17 cellular contexts compared by ENCODE assay signal in genomic region chr19:40216777-40217026, GRCh38. TPM values are rescaled to one million over a fixed set of nuclear protein-coding genes. Genes with fewer than 3 reads are reported as not detected.
DNase-seq lines count a peak whose midpoint lies in the region; ATAC-seq, FAIRE-seq and TF ChIP-seq lines count a peak whose summit lies in the region.
"Had no signal": no experiment of that assay in that cellular context is flagged by ENCODE, and none has a peak within 500 bp of the region (broad histone marks: within the 10 kb centered on the region; RNA-seq: fewer than 3 reads in every experiment).

No MANE protein-coding gene starts in this region.

- H4K20me1 ChIP-seq in H9 (ENCODE audit: control insufficient read depth, insufficient read depth, insufficient read length) (no peaks in the 10 kb centered on the region), mammary epithelial cell (ENCODE audit: insufficient read depth, low read length) (no peaks in the 10 kb centered on the region), keratinocyte (ENCODE audit: control insufficient read depth, extremely low read depth, insufficient read depth, low read length) (no peaks in the 10 kb centered on the region)
- H4K20me1 ChIP-seq: BLaER1 had no signal

- no peaks in the 10 kb centered on the region for H3K79me1 ChIP-seq in H9 (ENCODE audit: insufficient read depth, low read depth, low read length, poor library complexity, severe bottlenecking)

- no peak for FAIRE-seq in keratinocyte (lab: Jason Lieb, UNC)
- FAIRE-seq: HTR-8/SVneo, TTC549 had no signal

- no peak overlapping the region for H3K18ac ChIP-seq in H9 (ENCODE audit: insufficient read length, low read depth, low read length)

- H3K27me3 ChIP-seq in Caco-2 (replicated peaks; ENCODE audit: control insufficient read depth, insufficient read depth, low read length) (no peaks in the 10 kb centered on the region), H9 (ENCODE audit: insufficient read depth, low read length) (no peaks in the 10 kb centered on the region; the same call in 1 of the 2 replicates), mammary epithelial cell (ENCODE audit: insufficient read depth, low read length) (no peaks in the 10 kb centered on the region), keratinocyte (ENCODE audit: control insufficient read depth, extremely low read depth, insufficient read depth, low read length) (peaks cover 29% of the 10 kb centered on the region), ovary (peaks cover 5% of the 10 kb centered on the region)

- H3K56ac ChIP-seq in H9 (ENCODE audit: insufficient read length, low read depth, low read length) = no peak overlapping the region

- H3K79me2 ChIP-seq in H9 (ENCODE audit: insufficient read depth, low read length) (no peaks in the 10 kb centered on the region), mammary epithelial cell (ENCODE audit: insufficient read depth, low read length) (no peaks in the 10 kb centered on the region), keratinocyte (ENCODE audit: control insufficient read depth, insufficient read depth, low read length) (no peaks in the 10 kb centered on the region)

- CTCF ChIA-PET in Caco-2 (lab: Charles Lee) = interaction anchor here (1.2 to 2.1 kb wide), 3 partner anchors 13 to 126 kb away, joined by 3 to 7 read pairs (median 3); partner anchors contain the start of gene ZNF780A
- CTCF ChIA-PET in mammary epithelial cell (lab: Charles Lee; ENCODE audit: low non-redundant PET) = no interaction called here

- POLR2A ChIA-PET in Caco-2 (lab: Charles Lee) = interaction anchor here (0.5 to 0.6 kb wide), 2 partner anchors 204 to 781 kb away, joined by 4 to 5 read pairs; partner anchors contain the start of gene RPS16

- no peak overlapping the region for H2BK20ac ChIP-seq in H9 (ENCODE audit: low read depth, low read length, poor library complexity, severe bottlenecking)

- no peaks in the 10 kb centered on the region for H3K4me1 ChIP-seq in Caco-2
- no peaks in the 10 kb centered on the region for H3K4me1 ChIP-seq in H9 (ENCODE audit: insufficient read depth, low read length)
- H3K4me1 ChIP-seq in mammary epithelial cell (ENCODE audit: insufficient read depth, low read length) = peaks cover 16% of the 10 kb centered on the region
- H3K4me1 ChIP-seq in keratinocyte (ENCODE audit: control insufficient read depth, extremely low read depth, insufficient read depth, low read length) = peaks cover 15% of the 10 kb centered on the region
- H3K4me1 ChIP-seq in ovary (ENCODE audit: insufficient read depth) = no peaks in the 10 kb centered on the region
- H3K4me1 ChIP-seq: BLaER1 had no signal

- no peak overlapping the region for H3T11ph ChIP-seq in H9 (ENCODE audit: low read length)

- H3K9me1 ChIP-seq in keratinocyte (ENCODE audit: control insufficient read depth, extremely low read depth, insufficient read depth, low read length) = no peaks in the 10 kb centered on the region

- H3K27me3 Mint-ChIP-seq in Caco-2 (ENCODE audit: insufficient read depth, unreplicated experiment) (no peaks in the 10 kb centered on the region), H9 (ENCODE audit: low read depth) (peaks cover 40% of the 10 kb centered on the region), nephron progenitor cell (ENCODE audit: low read depth, poor library complexity) (peaks cover 72% of the 10 kb centered on the region)

- H3K9ac ChIP-seq in H9 (ENCODE audit: extremely low read depth, insufficient read length, low read length) = no peak overlapping the region
- no peak overlapping the region for H3K9ac ChIP-seq in mammary epithelial cell (ENCODE audit: insufficient read depth, low read length)
- no peak overlapping the region for H3K9ac ChIP-seq in keratinocyte (ENCODE audit: control insufficient read depth, extremely low read depth, insufficient read depth, low read length)
- H3K9ac ChIP-seq: BLaER1 had no signal

- no peak for ATAC-seq in HG02973 (IDR thresholded peaks at IDR 0.05; ENCODE audit: unreplicated experiment)
- ATAC-seq: sciatic nerve had no signal

- H4K91ac ChIP-seq in H9 (ENCODE audit: insufficient read length, low read depth, low read length) = no peak overlapping the region

- no peak for TF ChIP-seq POLR2A in ovary (IDR thresholded peaks at IDR 0.05)

- H2BK15ac ChIP-seq in H9 (ENCODE audit: low read depth, low read length) = no peak overlapping the region

- H3K27ac ChIP-seq in H9 (ENCODE audit: insufficient read length, low read depth, low read length) (no peak overlapping the region), mammary epithelial cell (ENCODE audit: insufficient read depth, low read depth, low read length) (no peak overlapping the region), keratinocyte (ENCODE audit: control insufficient read depth, insufficient read depth, low read length) (no peak overlapping the region), ovary (no peak overlapping the region)
- H3K27ac ChIP-seq: BLaER1 had no signal

- in situ Hi-C loops in mammary epithelial cell (cut with MboI; ENCODE audit: low sequenced_read_pairs in 2 of 2) = no loop called here

- H2BK120ac ChIP-seq in H9 (ENCODE audit: low read depth, low read length, poor library complexity, severe bottlenecking) = no peak overlapping the region

- DNase-seq in Caco-2 (no peak), H9 (no peak), mammary epithelial cell (peak; percentile 9), keratinocyte (ENCODE audit: low read depth, low spot score) (no peak), nephron progenitor cell (no peak), NAMALWA (ENCODE audit: low spot score) (no peak), ovary (no peak)
- DNase-seq: activated naive CD4-positive, alpha-beta T cell treated with Interleukin-2 at 50 U/mL for 16 hours; effector CD4-positive, alpha-beta T cell; stimulated activated CD4-positive, alpha-beta T cell treated with anti-CD3 and anti-CD28 coated beads, Interleukin-4, amount 100 ng/mL, for 1 hour had no signal

- H3K9me3 ChIP-seq in Caco-2 (no peaks in the 10 kb centered on the region), H9 (ENCODE audit: control insufficient read depth, low read depth, low read length) (no peaks in the 10 kb centered on the region), mammary epithelial cell (replicated peaks; ENCODE audit: insufficient read depth, low read length) (no peaks in the 10 kb centered on the region), keratinocyte (ENCODE audit: control insufficient read depth, low read depth, low read length) (no peaks in the 10 kb centered on the region), ovary (no peaks in the 10 kb centered on the region)

- H3K4me3 ChIP-seq in Caco-2 (ENCODE audit: low read depth, low read length) = peak overlapping the region; percentile 32
- H3K4me3 ChIP-seq in mammary epithelial cell (replicated peaks in 1 of 3; ENCODE audit: insufficient read depth in 1 of 3, low read depth in 2 of 3, low read length in 3 of 3) = peak overlapping the region in 2 of 3 experiments; percentile 3 to 31
- H3K4me3 ChIP-seq in keratinocyte (ENCODE audit: control insufficient read depth in 2 of 3, extremely low read depth in 1 of 3, insufficient read depth in 2 of 3, low read depth in 1 of 3, low read length in 3 of 3) = peak overlapping the region in 2 of 3 experiments; percentile 21 to 34
- no peak overlapping the region for H3K4me3 ChIP-seq in ovary
- H3K4me3 ChIP-seq: BLaER1 had no signal

- H3K4me2 ChIP-seq in H9 (ENCODE audit: insufficient read depth, insufficient read length, low read length) (peak overlapping the region; percentile 65), mammary epithelial cell (ENCODE audit: insufficient read depth, low read depth, low read length) (peak overlapping the region; percentile 67), keratinocyte (ENCODE audit: control insufficient read depth, extremely low read depth, insufficient read depth, low read depth, low read length) (peak overlapping the region; percentile 76)
- H3K4me2 ChIP-seq: BLaER1 had no signal

- H2BK5ac ChIP-seq in H9 (ENCODE audit: insufficient read length, low read length) = no peak overlapping the region

- TF ChIP-seq CTCF in Caco-2 (IDR thresholded peaks at IDR 0.05; ENCODE audit: insufficient read depth in 1 of 2, low read depth in 1 of 2, low read length in 1 of 2, severe bottlenecking in 1 of 2, unreplicated experiment in 1 of 2) (no peak), H9 (conservative IDR thresholded peaks at IDR 0.05) (no peak), mammary epithelial cell (conservative IDR thresholded peaks at IDR 0.05 in 1 of 2, IDR thresholded peaks at IDR 0.05 in 1 of 2; ENCODE audit: extremely low read depth in 1 of 2, insufficient read depth in 1 of 2, low read depth in 1 of 2, low read length in 2 of 2) (no peak), keratinocyte (optimal IDR thresholded peaks at IDR 0.05 in 1 of 3, IDR thresholded peaks at IDR 0.05 in 1 of 3, conservative IDR thresholded peaks at IDR 0.05 in 1 of 3; ENCODE audit: extremely low read depth in 1 of 3, insufficient read depth in 2 of 3, low read length in 3 of 3) (no peak), nephron progenitor cell (IDR thresholded peaks at IDR 0.05) (no peak), ovary (IDR thresholded peaks at IDR 0.05) (no peak)

- no peak overlapping the region for H3K4ac ChIP-seq in H9 (ENCODE audit: low read depth, low read length)

- peaks cover 10% of the 10 kb centered on the region for H3K4me1 Mint-ChIP-seq in Caco-2 (ENCODE audit: low read depth, unreplicated experiment)
- peaks cover 10% of the 10 kb centered on the region in 2 experiments for H3K4me1 Mint-ChIP-seq in H9
- no peaks in the 10 kb centered on the region for H3K4me1 Mint-ChIP-seq in nephron progenitor cell
- H3K4me1 Mint-ChIP-seq: neural crest cell had no signal

- intact Hi-C loops in Caco-2 (cut with micrococcal nuclease; ENCODE audit: unreplicated experiment) = no loop called here
- intact Hi-C loops in mammary epithelial cell (cut with micrococcal nuclease) = no loop called here
- intact Hi-C loops in ovary (cut with DNase I) = loop anchor here in 3 of 4 donors (10.0 kb wide), 2 partner anchors 72 to 672 kb away; partner anchors contain the start of gene EID2 (in 1 of the 3)

- H3K9me3 Mint-ChIP-seq in Caco-2 (ENCODE audit: unreplicated experiment) (peaks cover 2% of the 10 kb centered on the region), H9 (no peaks in the 10 kb centered on the region; a peak in 2 of 5 replicates), nephron progenitor cell (no peaks in the 10 kb centered on the region)
- H3K9me3 Mint-ChIP-seq: memory B cell, neural crest cell had no signal

- H2BK12ac ChIP-seq in H9 (ENCODE audit: insufficient read length, low read depth, low read length) = no peak overlapping the region

- dilution Hi-C loops in mammary epithelial cell (cut with HindIII; ENCODE audit: low sequenced_read_pairs) = no loop called here
- dilution Hi-C loops in keratinocyte (cut with MboI; ENCODE audit: extremely low pct_ligation_motif_present, low sequenced_read_pairs) = no loop called here

- no peak overlapping the region for H3K14ac ChIP-seq in H9 (ENCODE audit: insufficient read depth, low read length)

- no peaks in the 10 kb centered on the region for H3K23me2 ChIP-seq in H9 (ENCODE audit: insufficient read length, low read depth, low read length, poor library complexity, severe bottlenecking)

- H4K5ac ChIP-seq in H9 (ENCODE audit: insufficient read length, low read depth, low read length) = no peak overlapping the region

- no peak overlapping the region for H3K23ac ChIP-seq in H9 (ENCODE audit: insufficient read length, low read depth, low read length)

- no CpG with 5 or more reads among the region's 9 CpGs for WGBS in H9 (ENCODE audit: extremely low coverage, insufficient read length, low lambda C conversion rate)
- WGBS in mammary epithelial cell (ENCODE audit: low coverage, missing lambda C conversion rate) = 6% methylated on average over 8 of the region's 9 CpGs
- WGBS in ovary, 3 donors = 20 to 29% (median 23%) methylated on average over 9 of the region's 9 CpGs

- H2AFZ ChIP-seq in H9 (ENCODE audit: low read length) (no peak overlapping the region), mammary epithelial cell (ENCODE audit: low read depth, low read length) (peak overlapping the region; percentile 76), keratinocyte (ENCODE audit: control insufficient read depth, low read length) (no peak overlapping the region)

- H3K4me3 Mint-ChIP-seq in Caco-2 (ENCODE audit: unreplicated experiment) (peak overlapping the region; percentile 73), H9 (peak overlapping the region; percentile 25 to 44; a peak in 4 of 5 replicates), nephron progenitor cell (no peak overlapping the region)
- H3K4me3 Mint-ChIP-seq: memory B cell, neural crest cell had no signal

- H3K36me3 ChIP-seq in Caco-2 (ENCODE audit: control insufficient read depth, insufficient read depth, low read length) (no peaks in the 10 kb centered on the region), mammary epithelial cell (ENCODE audit: insufficient read depth, low read length) (no peaks in the 10 kb centered on the region), keratinocyte (ENCODE audit: control insufficient read depth in 2 of 2, extremely low read depth in 1 of 2, insufficient read depth in 2 of 2, low read length in 2 of 2) (peaks cover 0 to 1% of the 10 kb centered on the region in 2 experiments), ovary (no peaks in the 10 kb centered on the region)

- H4K8ac ChIP-seq in H9 (replicated peaks; ENCODE audit: insufficient read length, low read depth, low read length) = no peak overlapping the region

- no peak overlapping the region for H2AK5ac ChIP-seq in H9 (ENCODE audit: insufficient read length, low read length)

- BruUV-seq in Caco-2 (replicated peaks; lab: Mats Ljungman, UMichigan) (no TSS peak), mammary epithelial cell (replicated peaks; lab: Mats Ljungman, UMichigan) (no TSS peak)

- H3K36me3 Mint-ChIP-seq in Caco-2 (ENCODE audit: insufficient read depth, unreplicated experiment) (peaks cover 4% of the 10 kb centered on the region), H9 (ENCODE audit: insufficient read depth in 1 of 3, low read depth in 3 of 3) (peaks cover 0 to 8% (median 1%) of the 10 kb centered on the region in 3 experiments; a peak in 3 of 7 replicates), nephron progenitor cell (ENCODE audit: low read depth) (peaks cover 4% of the 10 kb centered on the region)

- H3K27ac Mint-ChIP-seq in Caco-2 (ENCODE audit: unreplicated experiment) = peak overlapping the region; percentile 1
- H3K27ac Mint-ChIP-seq in H9 = no peak overlapping the region; a peak in 1 of 7 replicates
- H3K27ac Mint-ChIP-seq in nephron progenitor cell = no peak overlapping the region
- H3K27ac Mint-ChIP-seq: memory B cell had no signal

- TF ChIP-seq EP300 in ovary (IDR thresholded peaks at IDR 0.05) = no peak

RNA-seq across cellular contexts. Expression of gene TTC9B, which starts 1.5 kb away (rescaled TPM):
- total RNA-seq in Caco-2 (2022) (not detected in 2 replicates), H9 (2021) (0.15 and 0.31 TPM in 2 replicates), mammary epithelial cell (not detected), ovary (not detected)
- polyA plus RNA-seq in mammary epithelial cell (not detected), keratinocyte (not detected in 3 replicates), ovary (not detected)
- polyA minus RNA-seq in mammary epithelial cell (not detected), keratinocyte (not detected in 3 replicates)
- polyA plus RNA-seq in keratinocyte (2011; ENCODE audit: low read depth) = not detected
- not detected in 2 replicates for polyA plus RNA-seq in keratinocyte (2011; cell fraction: cytosol; rRNA removed)
- polyA plus RNA-seq in keratinocyte (2011; cell fraction: nucleus; rRNA removed) = not detected in 2 replicates
- polyA plus RNA-seq in keratinocyte (2012; ENCODE audit: low replicate concordance) = 0.20 TPM in 1 of 2 replicates, not detected in the other
- not detected for polyA minus RNA-seq in keratinocyte (2011; cell fraction: cytosol; rRNA and poly(A)+ RNA removed)
- not detected in 2 replicates for polyA minus RNA-seq in keratinocyte (2011; cell fraction: nucleus; rRNA and poly(A)+ RNA removed)
- total RNA-seq: sciatic nerve had no signal

RNA-seq across cellular contexts. Expression of gene CCNP, which starts 9.8 kb away (rescaled TPM):
- total RNA-seq in Caco-2 (2022) (4.1 and 5.3 TPM in 2 replicates), H9 (2021) (0.31 and 0.35 TPM in 2 replicates), mammary epithelial cell (under 1 TPM in 1 of 2 donors, not detected in 1; 0.26 TPM), ovary (under 1 TPM; 0.35 to 0.83 (median 0.43) TPM)
- polyA plus RNA-seq in mammary epithelial cell (not detected), keratinocyte (0.13 to 0.22 TPM (median 0.16 TPM) in 3 replicates), ovary (under 1 TPM; 0.17 to 0.22 TPM)
- polyA minus RNA-seq in mammary epithelial cell (not detected), keratinocyte (not detected in 3 replicates)
- polyA plus RNA-seq in keratinocyte (2011; ENCODE audit: low read depth) = not detected
- polyA plus RNA-seq in keratinocyte (2011; cell fraction: cytosol; rRNA removed) = 0.12 TPM in 2 replicates
- 0.71 and 0.99 TPM in 2 replicates for polyA plus RNA-seq in keratinocyte (2011; cell fraction: nucleus; rRNA removed)
- polyA plus RNA-seq in keratinocyte (2012; ENCODE audit: low replicate concordance) = 0.28 and 0.32 TPM in 2 replicates
- polyA minus RNA-seq in keratinocyte (2011; cell fraction: cytosol; rRNA and poly(A)+ RNA removed) = not detected
- polyA minus RNA-seq in keratinocyte (2011; cell fraction: nucleus; rRNA and poly(A)+ RNA removed) = 0.42 TPM in 1 of 2 replicates, not detected in the other

RNA-seq across cellular contexts. Expression of gene MAP3K10, which starts 25.5 kb away (rescaled TPM):
- 10.7 and 11.8 TPM in 2 replicates for total RNA-seq in Caco-2 (2022)
- total RNA-seq in H9 (2021) = 17.7 and 19.0 TPM in 2 replicates
- 10 to 100 TPM in 1 of 2 donors, 1 to 10 TPM in 1; 7.8 to 16.0 TPM for total RNA-seq in mammary epithelial cell
- polyA plus RNA-seq in mammary epithelial cell = 2.7 TPM
- 1.2 TPM for polyA minus RNA-seq in mammary epithelial cell
- 2.9 to 5.7 TPM (median 4.2 TPM) in 3 replicates for polyA plus RNA-seq in keratinocyte
- 6.7 TPM for polyA plus RNA-seq in keratinocyte (2011; ENCODE audit: low read depth)
- polyA plus RNA-seq in keratinocyte (2011; cell fraction: cytosol; rRNA removed) = 1.3 and 3.9 TPM in 2 replicates
- polyA plus RNA-seq in keratinocyte (2011; cell fraction: nucleus; rRNA removed) = 14.7 and 19.5 TPM in 2 replicates
- polyA plus RNA-seq in keratinocyte (2012; ENCODE audit: low replicate concordance) = 6.0 and 7.0 TPM in 2 replicates
- polyA minus RNA-seq in keratinocyte = 5.3 to 6.6 TPM (median 6.4 TPM) in 3 replicates
- polyA minus RNA-seq in keratinocyte (2011; cell fraction: cytosol; rRNA and poly(A)+ RNA removed) = 10.4 TPM
- polyA minus RNA-seq in keratinocyte (2011; cell fraction: nucleus; rRNA and poly(A)+ RNA removed) = 6.3 and 10.2 TPM in 2 replicates
- total RNA-seq in ovary = 10 to 100 TPM in 6 of 7 donors, 1 to 10 TPM in 1; 8.3 to 26.2 (median 14.6) TPM
- 10 to 100 TPM in 1 of 2 donors, 1 to 10 TPM in 1; 1.2 to 11.3 TPM for polyA plus RNA-seq in ovary

Comparison
In these comparisons a context has a peak if more than half of its experiments do, and no peak if none do; other contexts are left out.
1. intact Hi-C loops: an anchor here in ovary (10.0 kb wide); none called in Caco-2 and mammary epithelial cell.